Comparison of ENCODE assay signal across 8 cellular contexts in genomic region chr9:132407196-132407595, GRCh38. TPM values are rescaled to one million over a fixed set of nuclear protein-coding genes. Genes with fewer than 3 reads are reported as not detected.
DNase-seq lines count a peak whose midpoint lies in the region; ATAC-seq, FAIRE-seq and TF ChIP-seq lines count a peak whose summit lies in the region.

No MANE protein-coding gene starts in this region.

- H3K4me1 Mint-ChIP-seq in MCF 10A (ENCODE audit: insufficient read depth, unreplicated experiment) (peaks cover 21% of the 10 kb centered on the region), naive B cell (peaks cover 43 to 69% (median 68%) of the 10 kb centered on the region in 3 donors)

- H3K9me3 Mint-ChIP-seq in MCF 10A (ENCODE audit: unreplicated experiment) = no peaks in the 10 kb centered on the region
- H3K9me3 Mint-ChIP-seq in naive B cell = no peaks in the 10 kb centered on the region

- no TSS peak for BruUV-seq in MCF 10A (replicated peaks; lab: Mats Ljungman, UMichigan)

- H3K36me3 Mint-ChIP-seq in MCF 10A (ENCODE audit: insufficient read depth, unreplicated experiment) (peaks cover 12% of the 10 kb centered on the region), naive B cell (peaks cover 0 to 4% of the 10 kb centered on the region in 2 donors)

- no peak for TF ChIP-seq POLR2A in A549 (IDR thresholded peaks at IDR 0.05; ENCODE audit: low read length)

- intact Hi-C loops in MCF 10A (cut with micrococcal nuclease) = no loop called here

- H3K9ac ChIP-seq in HUES48 (ENCODE audit: low read depth, low read length) = no peak overlapping the region

- H3K27me3 ChIP-seq in HUES48 (ENCODE audit: control insufficient read depth, insufficient read depth, low read length) = peaks cover 23% of the 10 kb centered on the region

- H3K36me3 ChIP-seq in HUES48 (ENCODE audit: control insufficient read depth, insufficient read depth, low read length) = peaks cover 15% of the 10 kb centered on the region

- DNase-seq in A549 (ENCODE audit: low read depth in 1 of 2, low spot score in 1 of 2) (no peak), MCF 10A (ENCODE audit: unreplicated experiment) (no peak), naive B cell (no peak), epidermal melanocyte (ENCODE audit: insufficient read length, low spot score) (no peak), retina (no peak), frontal cortex (ENCODE audit: low spot score in 2 of 2) (no peak)
- DNase-seq in stimulated activated CD4-positive, alpha-beta T cell treated with anti-CD3 and anti-CD28 coated beads, Interleukin-4, amount 100 ng/mL, for 1 hour = no peak

- FAIRE-seq in A549 (lab: Jason Lieb, UNC) (no peak), frontal cortex (lab: Jason Lieb, UNC) (no peak)

- WGBS in A549 (ENCODE audit: missing lambda C conversion rate) = 100% methylated on average over 2 of the region's 2 CpGs

- H3K27me3 Mint-ChIP-seq in MCF 10A (ENCODE audit: insufficient read depth, unreplicated experiment) (peaks cover under 1% of the 10 kb centered on the region), naive B cell (peaks cover 0 to 4% (median 0%) of the 10 kb centered on the region in 3 donors)

- H3K4me3 Mint-ChIP-seq in MCF 10A (ENCODE audit: unreplicated experiment) = peak overlapping the region; percentile 79
- H3K4me3 Mint-ChIP-seq in naive B cell = peak overlapping the region; percentile 87 to 98 (median 93)

- POLR2A ChIA-PET in A549 (lab: Yijun Ruan, JAX) = no interaction called here
- POLR2A ChIA-PET in MCF 10A (lab: Yijun Ruan, JAX) = no interaction called here

- H3K9me3 ChIP-seq in A549 = peaks cover 3% of the 10 kb centered on the region
- no peaks in the 10 kb centered on the region for H3K9me3 ChIP-seq in HUES48 (ENCODE audit: control insufficient read depth, insufficient read depth, low read length)

- CTCF ChIA-PET in A549 (lab: Yijun Ruan, JAX) (interaction anchor here (1.2 to 2.7 kb wide), 2 partner anchors 168 to 393 kb away, joined by 4 to 11 read pairs; no protein-coding TSS in a partner anchor), MCF 10A (lab: Yijun Ruan, JAX) (interaction anchor here (0.7 to 1.0 kb wide), 2 partner anchors 126 to 243 kb away, joined by 3 read pairs; no protein-coding TSS in a partner anchor)

- peaks cover 15% of the 10 kb centered on the region for H3K4me1 ChIP-seq in A549
- peaks cover 15% of the 10 kb centered on the region for H3K4me1 ChIP-seq in HUES48 (ENCODE audit: control insufficient read depth, insufficient read depth, low read length)

- TF ChIP-seq CTCF in A549 (IDR thresholded peaks at IDR 0.05) (no peak), MCF 10A (IDR thresholded peaks at IDR 0.05; ENCODE audit: unreplicated experiment) (no peak)

- H3K27ac Mint-ChIP-seq in MCF 10A (ENCODE audit: low read depth, unreplicated experiment) (peak overlapping the region; percentile 91), naive B cell (peak overlapping the region; percentile 93 to 99 (median 98))

- H3K4me2 ChIP-seq in A549 = peak overlapping the region; percentile 93

- ATAC-seq in A549 (no peak), naive B cell (ENCODE audit: low read depth in 2 of 2) (no peak)

- TF ChIP-seq RAD21 in A549 (conservative IDR thresholded peaks at IDR 0.05 in 1 of 2, IDR thresholded peaks at IDR 0.05 in 1 of 2) = no peak

- H3K27ac ChIP-seq in A549 = peak overlapping the region; percentile 70 to 92; a peak in 5 of 6 replicates
- H3K27ac ChIP-seq in HUES48 (ENCODE audit: low read depth, low read length) = peak overlapping the region; percentile 46

- no peak for TF ChIP-seq EP300 in A549 (IDR thresholded peaks at IDR 0.05)

- H3K4me3 ChIP-seq in A549 = peak overlapping the region; percentile 63; the same call in 2 of the 3 replicates
- peak overlapping the region; percentile 96 for H3K4me3 ChIP-seq in HUES48 (ENCODE audit: low read depth, low read length)

TF ChIP-seq in A549, 52 proteins besides CTCF, POLR2A, EP300 and RAD21:
- TF ChIP-seq ZNF302 (CRISPR knock-in tag; IDR thresholded peaks at IDR 0.05) (no peak), EHF (CRISPR knock-in tag; IDR thresholded peaks at IDR 0.05) (no peak), BCL3 (IDR thresholded peaks at IDR 0.05) (no peak), CEBPB (IDR thresholded peaks at IDR 0.05) (no peak), ATOH8 (CRISPR knock-in tag; IDR thresholded peaks at IDR 0.05; ENCODE audit: low read depth) (no peak), MYC (IDR thresholded peaks at IDR 0.05; ENCODE audit: borderline replicate concordance, low read length) (no peak), USF2 (IDR thresholded peaks at IDR 0.05) (no peak), ZSCAN20 (CRISPR knock-in tag; IDR thresholded peaks at IDR 0.05) (no peak), RNF2 (IDR thresholded peaks at IDR 0.05; ENCODE audit: borderline replicate concordance, low read depth) (no peak), E2F6 (IDR thresholded peaks at IDR 0.05; ENCODE audit: borderline replicate concordance, low read depth) (no peak), NPAS2 (CRISPR knock-in tag; IDR thresholded peaks at IDR 0.05; ENCODE audit: borderline replicate concordance) (no peak), POLR2AphosphoS2 (conservative IDR thresholded peaks at IDR 0.05; ENCODE audit: low read length) (no peak), CBX2 (IDR thresholded peaks at IDR 0.05; ENCODE audit: borderline replicate concordance, low read depth) (no peak)

RNA-seq across cellular contexts. Expression of gene TTF1, which starts 0.6 kb away (rescaled TPM):
- polyA plus RNA-seq in A549 (2011; rRNA removed) (12.8 and 16.0 TPM in 2 replicates), A549 (2017; fragmentation: RNase III; extraction: RNeasy Plus Mini Kit Qiagen cat#74134 plus additional on column Dnase treatment) (11.4 to 14.0 TPM (median 12.3 TPM) in 3 replicates), naive B cell (ENCODE audit: low read depth in 6 of 6) (10 to 100 TPM in 1 of 6 donors, 1 to 10 TPM in 5; 4.3 to 11.6 (median 8.9) TPM)
- polyA plus RNA-seq in A549 (2012; cell fraction: cytosol; rRNA removed) = 8.8 and 9.8 TPM in 2 replicates
- polyA plus RNA-seq in A549 (2012; cell fraction: nucleus; rRNA removed) = 2.9 and 8.8 TPM in 2 replicates
- polyA minus RNA-seq in A549 (2011; rRNA and poly(A)+ RNA removed) = 2.0 and 2.9 TPM in 2 replicates
- total RNA-seq in MCF 10A (2022) (9.7 and 10.6 TPM in 2 replicates), frontal cortex (17.1 TPM)

RNA-seq across cellular contexts. Expression of gene CFAP77, which starts 2.8 kb away (rescaled TPM):
- polyA plus RNA-seq in A549 (2011; rRNA removed) (0.05 TPM in 1 of 2 replicates, not detected in the other), A549 (2017; fragmentation: RNase III; extraction: RNeasy Plus Mini Kit Qiagen cat#74134 plus additional on column Dnase treatment) (not detected in 3 replicates), naive B cell (ENCODE audit: low read depth in 6 of 6) (under 1 TPM in 1 of 6 donors, not detected in 5; 0.16 TPM)
- 0.04 TPM in 1 of 2 replicates, not detected in the other for polyA plus RNA-seq in A549 (2012; cell fraction: cytosol; rRNA removed)
- not detected in 2 replicates for polyA plus RNA-seq in A549 (2012; cell fraction: nucleus; rRNA removed)
- not detected in 2 replicates for polyA minus RNA-seq in A549 (2011; rRNA and poly(A)+ RNA removed)
- total RNA-seq in MCF 10A (2022) (not detected in 2 replicates), frontal cortex (not detected)

RNA-seq across cellular contexts. Expression of gene SETX, which starts 52.4 kb away (rescaled TPM):
- polyA plus RNA-seq in A549 (2011; rRNA removed) = 29.8 and 34.3 TPM in 2 replicates
- 7.5 and 8.0 TPM in 2 replicates for polyA plus RNA-seq in A549 (2012; cell fraction: cytosol; rRNA removed)
- polyA plus RNA-seq in A549 (2012; cell fraction: nucleus; rRNA removed) = 11.1 and 17.1 TPM in 2 replicates
- polyA plus RNA-seq in A549 (2017; fragmentation: RNase III; extraction: RNeasy Plus Mini Kit Qiagen cat#74134 plus additional on column Dnase treatment) = 14.7 to 17.0 TPM (median 15.6 TPM) in 3 replicates
- 51.7 and 54.5 TPM in 2 replicates for polyA minus RNA-seq in A549 (2011; rRNA and poly(A)+ RNA removed)
- total RNA-seq in MCF 10A (2022) = 41.1 and 44.6 TPM in 2 replicates
- 10 to 100 TPM; 12.7 to 70.1 (median 46.5) TPM for polyA plus RNA-seq in naive B cell (ENCODE audit: low read depth in 6 of 6)
- total RNA-seq in frontal cortex = 93.8 TPM
